In the genomic region with DNA sequence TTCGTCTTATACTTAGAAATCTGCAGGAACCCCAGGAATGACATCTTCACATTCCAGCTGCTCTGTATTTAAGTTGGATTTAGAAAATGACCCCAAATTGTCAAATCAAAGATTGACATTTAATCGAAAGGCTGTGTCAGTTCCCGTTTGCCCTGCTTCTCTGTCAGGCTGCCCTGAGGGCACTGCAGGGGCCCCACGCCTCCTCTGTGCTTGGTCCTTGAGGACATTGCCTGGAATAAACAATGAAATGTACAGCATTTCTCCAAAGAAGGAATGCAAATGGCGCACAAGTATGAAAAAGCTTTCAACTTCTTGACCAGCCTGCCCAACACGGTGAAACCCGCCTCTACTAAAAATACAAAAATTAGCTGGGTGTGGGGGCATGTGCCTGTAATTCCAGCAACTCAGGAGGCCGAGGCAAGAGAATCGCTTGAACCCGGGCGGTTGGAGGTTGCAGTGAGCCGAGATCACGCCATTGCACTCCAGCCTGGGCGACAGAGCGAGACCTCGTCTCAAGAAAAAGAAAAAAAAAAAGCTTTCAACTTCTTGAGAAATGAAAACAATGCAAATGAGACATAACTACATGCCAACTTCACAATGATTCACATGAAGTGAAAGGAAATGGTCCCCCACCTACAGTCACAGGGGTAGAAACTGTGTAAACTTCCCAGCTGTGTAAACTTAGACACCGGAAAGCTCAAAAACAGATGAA, we compare ENCODE assay signal across 11 cellular contexts. TPM values are rescaled to one million over a fixed set of nuclear protein-coding genes. Genes with fewer than 3 reads are reported as not detected.
DNase-seq lines count a peak whose midpoint lies in the region; ATAC-seq, FAIRE-seq and TF ChIP-seq lines count a peak whose summit lies in the region.
"Had no signal": no experiment of that assay in that cellular context is flagged by ENCODE, and none has a peak within 500 bp of the region (broad histone marks: within the 10 kb centered on the region; RNA-seq: fewer than 3 reads in every experiment).

No MANE protein-coding gene starts in this region.

- no peaks in the 10 kb centered on the region for H3K9me3 Mint-ChIP-seq in activated T-cell treated with anti-CD3 and anti-CD28 coated beads, Interleukin-2, amount 50 U/mL, for 72 hours

- ATAC-seq in HG02884 (IDR thresholded peaks at IDR 0.05; ENCODE audit: unreplicated experiment) (peak; percentile 72), SK-N-SH treated with all-trans-retinoic acid at 6 μM for 48 hours (no peak)
- ATAC-seq in activated T-cell treated with anti-CD3 and anti-CD28 coated beads, Interleukin-2, amount 50 U/mL, for 72 hours (replicated peaks in 1 of 2), result peak; percentile 96 to 98
- ATAC-seq in stimulated activated naive CD8-positive, alpha-beta T cell treated with anti-CD3 and anti-CD28 coated beads, Interleukin-15, Interleukin-2, amounts not matched to agents 100 U/mL and 50 U/mL, for 24 hours, result peak; percentile 97

- intact Hi-C loops in cardiac septum (cut with DNase I), result no loop called here

- peaks cover 7 to 39% of the 10 kb centered on the region in 2 donors for H3K36me3 Mint-ChIP-seq in activated T-cell treated with anti-CD3 and anti-CD28 coated beads, Interleukin-2, amount 50 U/mL, for 72 hours (ENCODE audit: insufficient read depth in 2 of 2)

- no peak for TF ChIP-seq POLR2A in H54 (IDR thresholded peaks at IDR 0.05; ENCODE audit: low read depth, low read length)

- peaks cover 6% of the 10 kb centered on the region for H3K27me3 Mint-ChIP-seq in activated T-cell treated with anti-CD3 and anti-CD28 coated beads, Interleukin-2, amount 50 U/mL, for 72 hours (ENCODE audit: low read depth)

- H3K4me3 ChIP-seq in right atrium auricular region, result no peak overlapping the region
- H3K4me3 ChIP-seq: transverse colon had no signal

- no peaks in the 10 kb centered on the region for H3K27me3 ChIP-seq in right atrium auricular region
- H3K27me3 ChIP-seq: transverse colon had no signal

- TF ChIP-seq CTCF in right atrium auricular region (IDR thresholded peaks at IDR 0.05), result no peak

- H3K4me1 ChIP-seq in right atrium auricular region, result no peaks in the 10 kb centered on the region

- no peak overlapping the region for H3K27ac ChIP-seq in right atrium auricular region
- H3K27ac ChIP-seq: transverse colon had no signal

- H3K36me3 ChIP-seq in right atrium auricular region, result no peaks in the 10 kb centered on the region
- H3K36me3 ChIP-seq: transverse colon had no signal

- peak overlapping the region; percentile 79 to 81 for H3K4me3 Mint-ChIP-seq in activated T-cell treated with anti-CD3 and anti-CD28 coated beads, Interleukin-2, amount 50 U/mL, for 72 hours

- H3K4me1 Mint-ChIP-seq in activated T-cell treated with anti-CD3 and anti-CD28 coated beads, Interleukin-2, amount 50 U/mL, for 72 hours (ENCODE audit: low read depth), result peaks cover 94% of the 10 kb centered on the region

- H3K27ac Mint-ChIP-seq in activated T-cell treated with anti-CD3 and anti-CD28 coated beads, Interleukin-2, amount 50 U/mL, for 72 hours, result peak overlapping the region; percentile 92

- FAIRE-seq in H54 (lab: Jason Lieb, UNC), result no peak

- no peaks in the 10 kb centered on the region for H3K9me3 ChIP-seq in right atrium auricular region
- H3K9me3 ChIP-seq: transverse colon had no signal

- DNase-seq in cardiac septum (ENCODE audit: low spot score), result peak; percentile 5
- DNase-seq in right atrium auricular region (ENCODE audit: low spot score), result no peak
- DNase-seq in activated T-cell treated with anti-CD3 and anti-CD28 coated beads, Interleukin-2, amount 50 U/mL, for 72 hours, result peak; percentile 38 to 51
- no peak for DNase-seq in stimulated activated naive CD8-positive, alpha-beta T cell treated with anti-CD3 and anti-CD28 coated beads, Interleukin-15, Interleukin-2, amounts not matched to agents 100 U/mL and 50 U/mL, for 24 hours
- no peak for DNase-seq in iPS-NIHi11 (ENCODE audit: low spot score)
- no peak for DNase-seq in H54 (ENCODE audit: insufficient read length, low spot score)
- DNase-seq: NCI-H2029, transverse colon had no signal

TF ChIP-seq in SK-N-SH treated with all-trans-retinoic acid at 6 μM for 48 hours, 23 proteins besides CTCF, POLR2A, EP300 and RAD21 (continues in another document):
- TF ChIP-seq PPARA (CRISPR knock-in tag; IDR thresholded peaks at IDR 0.05; ENCODE audit: borderline replicate concordance) (no peak), GLIS3 (CRISPR knock-in tag; IDR thresholded peaks at IDR 0.05) (no peak), ZFP3 (CRISPR knock-in tag; IDR thresholded peaks at IDR 0.05) (no peak), ZNF70 (CRISPR knock-in tag; IDR thresholded peaks at IDR 0.05) (no peak), ARNTL (CRISPR knock-in tag; IDR thresholded peaks at IDR 0.05; ENCODE audit: borderline replicate concordance, low read depth) (no peak), OSR1 (CRISPR knock-in tag; IDR thresholded peaks at IDR 0.05) (no peak), CSDC2 (CRISPR knock-in tag; IDR thresholded peaks at IDR 0.05) (no peak), RARB (CRISPR knock-in tag; IDR thresholded peaks at IDR 0.05) (no peak), ZC3H10 (CRISPR knock-in tag; IDR thresholded peaks at IDR 0.05) (no peak), ESRRG (CRISPR knock-in tag; IDR thresholded peaks at IDR 0.05) (no peak)
- TF ChIP-seq, protein P1, sequence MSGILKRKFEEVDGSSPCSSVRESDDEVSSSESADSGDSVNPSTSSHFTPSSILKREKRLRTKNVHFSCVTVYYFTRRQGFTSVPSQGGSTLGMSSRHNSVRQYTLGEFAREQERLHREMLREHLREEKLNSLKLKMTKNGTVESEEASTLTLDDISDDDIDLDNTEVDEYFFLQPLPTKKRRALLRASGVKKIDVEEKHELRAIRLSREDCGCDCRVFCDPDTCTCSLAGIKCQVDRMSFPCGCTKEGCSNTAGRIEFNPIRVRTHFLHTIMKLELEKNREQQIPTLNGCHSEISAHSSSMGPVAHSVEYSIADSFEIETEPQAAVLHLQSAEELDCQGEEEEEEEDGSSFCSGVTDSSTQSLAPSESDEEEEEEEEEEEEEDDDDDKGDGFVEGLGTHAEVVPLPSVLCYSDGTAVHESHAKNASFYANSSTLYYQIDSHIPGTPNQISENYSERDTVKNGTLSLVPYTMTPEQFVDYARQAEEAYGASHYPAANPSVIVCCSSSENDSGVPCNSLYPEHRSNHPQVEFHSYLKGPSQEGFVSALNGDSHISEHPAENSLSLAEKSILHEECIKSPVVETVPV (CRISPR knock-in tag; IDR thresholded peaks at IDR 0.05), result no peak
- TF ChIP-seq, protein P2, sequence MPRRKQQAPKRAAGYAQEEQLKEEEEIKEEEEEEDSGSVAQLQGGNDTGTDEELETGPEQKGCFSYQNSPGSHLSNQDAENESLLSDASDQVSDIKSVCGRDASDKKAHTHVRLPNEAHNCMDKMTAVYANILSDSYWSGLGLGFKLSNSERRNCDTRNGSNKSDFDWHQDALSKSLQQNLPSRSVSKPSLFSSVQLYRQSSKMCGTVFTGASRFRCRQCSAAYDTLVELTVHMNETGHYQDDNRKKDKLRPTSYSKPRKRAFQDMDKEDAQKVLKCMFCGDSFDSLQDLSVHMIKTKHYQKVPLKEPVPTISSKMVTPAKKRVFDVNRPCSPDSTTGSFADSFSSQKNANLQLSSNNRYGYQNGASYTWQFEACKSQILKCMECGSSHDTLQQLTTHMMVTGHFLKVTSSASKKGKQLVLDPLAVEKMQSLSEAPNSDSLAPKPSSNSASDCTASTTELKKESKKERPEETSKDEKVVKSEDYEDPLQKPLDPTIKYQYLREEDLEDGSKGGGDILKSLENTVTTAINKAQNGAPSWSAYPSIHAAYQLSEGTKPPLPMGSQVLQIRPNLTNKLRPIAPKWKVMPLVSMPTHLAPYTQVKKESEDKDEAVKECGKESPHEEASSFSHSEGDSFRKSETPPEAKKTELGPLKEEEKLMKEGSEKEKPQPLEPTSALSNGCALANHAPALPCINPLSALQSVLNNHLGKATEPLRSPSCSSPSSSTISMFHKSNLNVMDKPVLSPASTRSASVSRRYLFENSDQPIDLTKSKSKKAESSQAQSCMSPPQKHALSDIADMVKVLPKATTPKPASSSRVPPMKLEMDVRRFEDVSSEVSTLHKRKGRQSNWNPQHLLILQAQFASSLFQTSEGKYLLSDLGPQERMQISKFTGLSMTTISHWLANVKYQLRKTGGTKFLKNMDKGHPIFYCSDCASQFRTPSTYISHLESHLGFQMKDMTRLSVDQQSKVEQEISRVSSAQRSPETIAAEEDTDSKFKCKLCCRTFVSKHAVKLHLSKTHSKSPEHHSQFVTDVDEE (CRISPR knock-in tag; IDR thresholded peaks at IDR 0.05), result no peak
- TF ChIP-seq, protein P3, sequence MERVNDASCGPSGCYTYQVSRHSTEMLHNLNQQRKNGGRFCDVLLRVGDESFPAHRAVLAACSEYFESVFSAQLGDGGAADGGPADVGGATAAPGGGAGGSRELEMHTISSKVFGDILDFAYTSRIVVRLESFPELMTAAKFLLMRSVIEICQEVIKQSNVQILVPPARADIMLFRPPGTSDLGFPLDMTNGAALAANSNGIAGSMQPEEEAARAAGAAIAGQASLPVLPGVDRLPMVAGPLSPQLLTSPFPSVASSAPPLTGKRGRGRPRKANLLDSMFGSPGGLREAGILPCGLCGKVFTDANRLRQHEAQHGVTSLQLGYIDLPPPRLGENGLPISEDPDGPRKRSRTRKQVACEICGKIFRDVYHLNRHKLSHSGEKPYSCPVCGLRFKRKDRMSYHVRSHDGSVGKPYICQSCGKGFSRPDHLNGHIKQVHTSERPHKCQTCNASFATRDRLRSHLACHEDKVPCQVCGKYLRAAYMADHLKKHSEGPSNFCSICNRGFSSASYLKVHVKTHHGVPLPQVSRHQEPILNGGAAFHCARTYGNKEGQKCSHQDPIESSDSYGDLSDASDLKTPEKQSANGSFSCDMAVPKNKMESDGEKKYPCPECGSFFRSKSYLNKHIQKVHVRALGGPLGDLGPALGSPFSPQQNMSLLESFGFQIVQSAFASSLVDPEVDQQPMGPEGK (CRISPR knock-in tag; IDR thresholded peaks at IDR 0.05; ENCODE audit: borderline replicate concordance), result no peak

RNA-seq across cellular contexts. Expression of a gene that starts 3.0 kb away (rescaled TPM):
- total RNA-seq in cardiac septum, result not detected
- 1 to 10 TPM; 1.1 to 2.4 TPM for total RNA-seq in right atrium auricular region
- 10 to 100 TPM; 57.1 to 91.9 TPM for total RNA-seq in activated T-cell treated with anti-CD3 and anti-CD28 coated beads, Interleukin-2, amount 50 U/mL, for 72 hours

RNA-seq across cellular contexts. Expression of a gene that starts 10.8 kb away (rescaled TPM):
- total RNA-seq in cardiac septum, result not detected
- under 1 TPM in 1 of 2 donors, not detected in 1; 0.12 TPM for total RNA-seq in right atrium auricular region
- total RNA-seq in activated T-cell treated with anti-CD3 and anti-CD28 coated beads, Interleukin-2, amount 50 U/mL, for 72 hours, result 10 to 100 TPM; 54.5 to 57.4 TPM
- total RNA-seq: H4 had no signal

RNA-seq across cellular contexts. Expression of a gene that starts 26.6 kb away (rescaled TPM):
- not detected for total RNA-seq in cardiac septum
- not detected for total RNA-seq in right atrium auricular region
- total RNA-seq in activated T-cell treated with anti-CD3 and anti-CD28 coated beads, Interleukin-2, amount 50 U/mL, for 72 hours, result 1 to 10 TPM in 1 of 2 donors, under 1 TPM in 1; 0.97 to 1.7 TPM
- total RNA-seq: H4 had no signal

RNA-seq across cellular contexts. Expression of a gene that starts 42.1 kb away (rescaled TPM):
- not detected for total RNA-seq in cardiac septum
- total RNA-seq in right atrium auricular region, result not detected
- not detected for total RNA-seq in activated T-cell treated with anti-CD3 and anti-CD28 coated beads, Interleukin-2, amount 50 U/mL, for 72 hours
- total RNA-seq: H4 had no signal

Comparison
In these comparisons a context has a peak if more than half of its experiments do, and no peak if none do; other contexts are left out.
1. DNase-seq: peak in cardiac septum (single experiment) and activated T-cell treated with anti-CD3 and anti-CD28 coated beads, Interleukin-2, amount 50 U/mL, for 72 hours (2 of 2); none in right atrium auricular region (single experiment), stimulated activated naive CD8-positive, alpha-beta T cell treated with anti-CD3 and anti-CD28 coated beads, Interleukin-15, Interleukin-2, amounts not matched to agents 100 U/mL and 50 U/mL, for 24 hours (single experiment), iPS-NIHi11 (single experiment) and H54 (single experiment).
2. RNA of a gene that starts 3.0 kb away (total RNA-seq): 57.1 to 91.9 TPM in activated T-cell treated with anti-CD3 and anti-CD28 coated beads, Interleukin-2, amount 50 U/mL, for 72 hours; 1.1 to 2.4 TPM in right atrium auricular region and not detected in cardiac septum (single experiment); every median in the first group is over 10 times any median in the second.
3. RNA of a gene that starts 10.8 kb away (total RNA-seq): 54.5 to 57.4 TPM in activated T-cell treated with anti-CD3 and anti-CD28 coated beads, Interleukin-2, amount 50 U/mL, for 72 hours; 0.12 TPM in right atrium auricular region and not detected in cardiac septum (single experiment); every median in the first group is over 10 times any median in the second.